Comparison of ENCODE assay signal across 11 cellular contexts in the genomic region with DNA sequence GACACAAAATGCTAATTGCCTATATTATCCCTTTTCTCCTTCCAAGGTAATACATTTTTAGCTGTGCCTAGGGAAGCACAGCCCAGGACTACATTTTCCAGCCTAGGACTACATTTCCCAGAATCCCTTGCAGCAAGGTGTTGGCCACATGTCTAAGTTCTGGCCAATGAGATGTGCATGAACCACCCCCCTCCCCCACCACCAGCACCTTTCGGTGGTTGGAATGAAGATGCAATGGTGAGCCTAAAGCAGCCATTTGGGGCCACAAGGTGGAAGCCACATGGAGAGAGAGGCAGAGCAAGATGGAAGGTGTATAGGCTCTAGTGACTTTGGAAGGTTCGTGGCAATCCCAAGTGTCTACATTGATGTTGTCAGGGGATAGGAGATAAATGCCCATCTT. TPM values are rescaled to one million over a fixed set of nuclear protein-coding genes. Genes with fewer than 3 reads are reported as not detected.
DNase-seq lines count a peak whose midpoint lies in the region; ATAC-seq, FAIRE-seq and TF ChIP-seq lines count a peak whose summit lies in the region.
"Had no signal": no experiment of that assay in that cellular context is flagged by ENCODE, and none has a peak within 500 bp of the region (broad histone marks: within the 10 kb centered on the region; RNA-seq: fewer than 3 reads in every experiment).

No MANE protein-coding gene starts in this region.

- H3K27me3 ChIP-seq in tibial artery (peaks cover 0 to 10% of the 10 kb centered on the region in 2 donors), heart left ventricle (no peaks in the 10 kb centered on the region)

- peak; percentile 44 for ATAC-seq in esophagus mucosa
- no peak for ATAC-seq in GM19035 (IDR thresholded peaks at IDR 0.05; ENCODE audit: unreplicated experiment)
- no peak for ATAC-seq in heart left ventricle
- ATAC-seq: psoas muscle had no signal

- TF ChIP-seq POLR2A in GM12892 (IDR thresholded peaks at IDR 0.05; ENCODE audit: low read depth, low read length) (no peak), heart left ventricle (IDR thresholded peaks at IDR 0.05) (no peak)

- DNase-seq in AG08395 (ENCODE audit: low spot score) = peak; percentile 50
- no peak for DNase-seq in GM12892 (ENCODE audit: insufficient read length)
- DNase-seq in RPMI8226 = peak; percentile 44
- DNase-seq in tibial artery = no peak
- no peak for DNase-seq in heart left ventricle
- DNase-seq in activated CD8-positive, alpha-beta memory T cell treated with anti-CD3 and anti-CD28 coated beads, Interleukin-2, amount 50 U/mL, for 4 hours = no peak
- DNase-seq: psoas muscle had no signal

- 71 to 80% (median 74%) methylated on average over 2 of the region's 2 CpGs for WGBS in heart left ventricle, 4 donors

- H3K27ac ChIP-seq in tibial artery (no peak overlapping the region), heart left ventricle (no peak overlapping the region)
- H3K27ac ChIP-seq: HL-60, psoas muscle, VCaP had no signal

- H3K36me3 ChIP-seq in tibial artery (no peaks in the 10 kb centered on the region), heart left ventricle (no peaks in the 10 kb centered on the region)

- TF ChIP-seq CTCF in tibial artery (IDR thresholded peaks at IDR 0.05) = no peak
- no peak for TF ChIP-seq CTCF in heart left ventricle (IDR thresholded peaks at IDR 0.05)

- peaks cover 0 to 24% (median 0%) of the 10 kb centered on the region in 4 donors for H3K4me1 ChIP-seq in tibial artery
- no peaks in the 10 kb centered on the region for H3K4me1 ChIP-seq in heart left ventricle
- H3K4me1 ChIP-seq: psoas muscle had no signal

- intact Hi-C loops in tibial artery (cut with DNase I; ENCODE audit: low total_unique reads) (no loop called here), heart left ventricle (cut with DNase I) (no loop called here)

- peak; percentile 17 for FAIRE-seq in GM12892 (lab: Jason Lieb, UNC)

- H3K9me3 ChIP-seq in tibial artery (no peaks in the 10 kb centered on the region), heart left ventricle (no peaks in the 10 kb centered on the region)
- H3K9me3 ChIP-seq: psoas muscle had no signal

- H3K4me3 ChIP-seq in tibial artery (no peak overlapping the region), heart left ventricle (no peak overlapping the region)
- H3K4me3 ChIP-seq: psoas muscle had no signal

RNA-seq across cellular contexts. Expression of a gene that starts 16.2 kb away (rescaled TPM):
- 0.68 TPM for polyA plus RNA-seq in GM12892 (2012; ENCODE audit: missing spikeins)
- total RNA-seq in esophagus mucosa = 0.04 TPM
- total RNA-seq in heart left ventricle = 1 to 10 TPM in 1 of 9 donors, under 1 TPM in 7, not detected in 1; 0.02 to 1.1 (median 0.09) TPM
- polyA plus RNA-seq in heart left ventricle = under 1 TPM; 0.04 to 0.19 TPM

RNA-seq across cellular contexts. Expression of a gene that starts 47.4 kb away (rescaled TPM):
- 16.0 TPM for polyA plus RNA-seq in GM12892 (2012; ENCODE audit: missing spikeins)
- total RNA-seq in esophagus mucosa (16.9 TPM), heart left ventricle (10 to 100 TPM; 19.5 to 47.9 (median 24.1) TPM)
- polyA plus RNA-seq in heart left ventricle = 10 to 100 TPM; 17.1 to 20.0 TPM

Comparison
In these comparisons a context has a peak if more than half of its experiments do, and no peak if none do; other contexts are left out.
1. DNase-seq: peak in AG08395 (single experiment) and RPMI8226 (single experiment); none in GM12892 (single experiment), tibial artery (0 of 2), heart left ventricle (0 of 5) and activated CD8-positive, alpha-beta memory T cell treated with anti-CD3 and anti-CD28 coated beads, Interleukin-2, amount 50 U/mL, for 4 hours (single experiment).